7 cellular contexts compared by ENCODE assay signal in genomic region chr5:160434022-160434531, GRCh38. TPM values are rescaled to one million over a fixed set of nuclear protein-coding genes. Genes with fewer than 3 reads are reported as not detected.
DNase-seq lines count a peak whose midpoint lies in the region; ATAC-seq and TF ChIP-seq lines count a peak whose summit lies in the region.

No MANE protein-coding gene starts in this region.

- H3K4me3 ChIP-seq in prostate gland = no peak overlapping the region

- no peaks in the 10 kb centered on the region for H3K9me3 ChIP-seq in prostate gland

- intact Hi-C loops in MCF 10A (cut with micrococcal nuclease) = loop anchor here (10.0 kb wide), 2 partner anchors 531 to 1111 kb away; partner anchors contain the start of gene GABRB2
- intact Hi-C loops in prostate gland (cut with DNase I) = no loop called here

- TF ChIP-seq POLR2A in prostate gland (IDR thresholded peaks at IDR 0.05) = no peak

- H3K4me1 ChIP-seq in prostate gland (replicated peaks) = no peaks in the 10 kb centered on the region

- no peak overlapping the region for H3K4me3 Mint-ChIP-seq in MCF 10A (ENCODE audit: unreplicated experiment)
- H3K4me3 Mint-ChIP-seq in type B pancreatic cell = peak overlapping the region; percentile 5

- TF ChIP-seq CTCF in MCF 10A (IDR thresholded peaks at IDR 0.05; ENCODE audit: unreplicated experiment) (no peak), type B pancreatic cell (conservative IDR thresholded peaks at IDR 0.05) (no peak), prostate gland (IDR thresholded peaks at IDR 0.05) (no peak)

- ATAC-seq in GM18870 (IDR thresholded peaks at IDR 0.05; ENCODE audit: unreplicated experiment) (peak; percentile 72), GM21825 (IDR thresholded peaks at IDR 0.05; ENCODE audit: unreplicated experiment) (peak; percentile 86)

- no peak overlapping the region for H3K27ac ChIP-seq in prostate gland

- H3K27ac Mint-ChIP-seq in MCF 10A (ENCODE audit: low read depth, unreplicated experiment) (no peak overlapping the region), type B pancreatic cell (peak overlapping the region; percentile 65)

- no peaks in the 10 kb centered on the region for H3K9me3 Mint-ChIP-seq in MCF 10A (ENCODE audit: unreplicated experiment)
- no peaks in the 10 kb centered on the region for H3K9me3 Mint-ChIP-seq in type B pancreatic cell

- BruUV-seq in MCF 10A (replicated peaks; lab: Mats Ljungman, UMichigan) = no TSS peak

- 31% methylated on average over 9 of the region's 9 CpGs for WGBS in prostate gland

- peaks cover 4% of the 10 kb centered on the region for H3K27me3 ChIP-seq in prostate gland (replicated peaks; ENCODE audit: insufficient read depth)

- H3K4me1 Mint-ChIP-seq in MCF 10A (ENCODE audit: insufficient read depth, unreplicated experiment) (peaks cover 18% of the 10 kb centered on the region), type B pancreatic cell (ENCODE audit: unreplicated experiment) (peaks cover 21% of the 10 kb centered on the region)

- POLR2A ChIA-PET in MCF 10A (lab: Yijun Ruan, JAX) = interaction anchor here (1.1 to 1.6 kb wide), 3 partner anchors 10 to 16 kb away, joined by 6 to 16 read pairs (median 7); partner anchors contain the start of genes PTTG1 and SLU7

- H3K27me3 Mint-ChIP-seq in MCF 10A (ENCODE audit: insufficient read depth, unreplicated experiment) (peaks cover 13% of the 10 kb centered on the region), type B pancreatic cell (peaks cover 15% of the 10 kb centered on the region)

- no peaks in the 10 kb centered on the region for H3K36me3 ChIP-seq in prostate gland

- H3K36me3 Mint-ChIP-seq in MCF 10A (ENCODE audit: insufficient read depth, unreplicated experiment) = peaks cover 10% of the 10 kb centered on the region
- H3K36me3 Mint-ChIP-seq in type B pancreatic cell = peaks cover 3% of the 10 kb centered on the region

- CTCF ChIA-PET in MCF 10A (lab: Yijun Ruan, JAX) = interaction anchor here (0.6 kb wide), 1 partner anchor 215 kb away, joined by 5 read pairs; no protein-coding TSS in a partner anchor

- DNase-seq in NAMALWA (ENCODE audit: low spot score) (peak; percentile 78), MCF 10A (ENCODE audit: unreplicated experiment) (peak; percentile 63), type B pancreatic cell (ENCODE audit: extremely low spot score, unreplicated experiment) (peak; percentile 81), prostate gland (ENCODE audit: low spot score) (no peak), AML-193 (lab: John Stamatoyannopoulos, UW) (no peak)

RNA-seq across cellular contexts. Expression of gene PTTG1, which starts 12.4 kb away (rescaled TPM):
- 87.0 and 119 TPM in 2 replicates for total RNA-seq in MCF 10A (2022)
- total RNA-seq in type B pancreatic cell (ENCODE audit: low replicate concordance) = 34.5 and 100 TPM in 2 replicates
- total RNA-seq in prostate gland = 10 to 100 TPM in 1 of 2 donors, 1 to 10 TPM in 1; 4.3 to 44.9 TPM

RNA-seq across cellular contexts. Expression of gene SLU7, which starts 15.2 kb away (rescaled TPM):
- 64.6 and 85.6 TPM in 2 replicates for total RNA-seq in MCF 10A (2022)
- total RNA-seq in type B pancreatic cell (ENCODE audit: low replicate concordance) = 37.7 and 45.7 TPM in 2 replicates
- 10 to 100 TPM; 67.4 to 88.0 TPM for total RNA-seq in prostate gland

RNA-seq across cellular contexts. Expression of gene FAM200C, which starts 34.2 kb away (rescaled TPM):
- total RNA-seq in MCF 10A (2022) (2.2 and 3.7 TPM in 2 replicates), type B pancreatic cell (ENCODE audit: low replicate concordance) (6.2 and 8.1 TPM in 2 replicates), prostate gland (1 to 10 TPM; 6.3 to 8.6 TPM)

Comparison
In these comparisons a context has a peak if more than half of its experiments do, and no peak if none do; other contexts are left out.
1. DNase-seq: peak in NAMALWA (single experiment), MCF 10A (single experiment) and type B pancreatic cell (single experiment); none in prostate gland (single experiment) and AML-193 (0 of 2).